ENCODE assay signal across 27 cellular contexts in genomic region chr10:15730341-15730740, GRCh38. TPM values are rescaled to one million over a fixed set of nuclear protein-coding genes. Genes with fewer than 3 reads are reported as not detected.
DNase-seq lines count a peak whose midpoint lies in the region; ATAC-seq, FAIRE-seq and TF ChIP-seq lines count a peak whose summit lies in the region.
"Had no signal": no experiment of that assay in that cellular context is flagged by ENCODE, and none has a peak within 500 bp of the region (broad histone marks: within the 10 kb centered on the region; RNA-seq: fewer than 3 reads in every experiment).

No MANE protein-coding gene starts in this region.

- DNase-seq in small intestine, result no peak
- DNase-seq in T-cell, result no peak
- DNase-seq in suprapubic skin (ENCODE audit: low spot score in 2 of 2), result no peak
- DNase-seq: 8988T; ACHN; BE2C; C1 segment of cervical spinal cord; CD4-positive, alpha-beta memory T cell; CD4-positive, CD25-positive, alpha-beta regulatory T cell; CD8-positive, alpha-beta memory T cell; COR-L47; DMS 273 treated with DMSO at 0.1 percent for 48 hours; DMS153; DMS53; DMS79; DND-41; EL; GF-D8 had no signal

- H3K4me1 ChIP-seq in HEK293 (ENCODE audit: control insufficient read depth, insufficient read depth, low read length) (peaks cover 2% of the 10 kb centered on the region; the same call in 1 of the 2 replicates), small intestine (ENCODE audit: control insufficient read depth in 2 of 2, insufficient read depth in 1 of 2, low read depth in 1 of 2, low read length in 1 of 2) (no peaks in the 10 kb centered on the region), suprapubic skin (no peaks in the 10 kb centered on the region)
- H3K4me1 ChIP-seq: BE2C had no signal

- TF ChIP-seq CTCF in HEK293 (tag by site-specific recombination; IDR thresholded peaks at IDR 0.05) (no peak), suprapubic skin (IDR thresholded peaks at IDR 0.05) (no peak)

- POLR2A ChIA-PET in HEK293 (lab: Yijun Ruan, JAX), result no interaction called here
- POLR2A ChIA-PET in T-cell (lab: Charles Lee), result no interaction called here

- no peak overlapping the region for H3K4me3 Mint-ChIP-seq in T-cell
- H3K4me3 Mint-ChIP-seq: CD14-positive monocyte; CD4-positive, alpha-beta memory T cell; CD4-positive, CD25-positive, alpha-beta regulatory T cell; CD8-positive, alpha-beta memory T cell had no signal

- H3K9me3 ChIP-seq in HEK293 (ENCODE audit: control insufficient read depth, insufficient read depth, low read depth, low read length), result no peaks in the 10 kb centered on the region
- no peaks in the 10 kb centered on the region for H3K9me3 ChIP-seq in small intestine (ENCODE audit: control insufficient read depth, low read depth)
- H3K9me3 ChIP-seq in suprapubic skin, result no peaks in the 10 kb centered on the region
- H3K9me3 ChIP-seq: BE2C had no signal

- ATAC-seq in HG03378 (IDR thresholded peaks at IDR 0.05; ENCODE audit: unreplicated experiment) (no peak), T-cell (replicated peaks in 1 of 4) (no peak)

- CTCF ChIA-PET in HEK293 (lab: Yijun Ruan, JAX), result interaction anchor here (0.6 to 3.5 kb wide), 5 partner anchors 11 to 302 kb away, joined by 3 to 17 read pairs (median 3); partner anchors contain the start of gene ITGA8
- CTCF ChIA-PET in T-cell (lab: Charles Lee), result no interaction called here

- H3K36me3 ChIP-seq in HEK293 (ENCODE audit: control insufficient read depth in 2 of 2, insufficient read depth in 1 of 2, low read length in 2 of 2), result no peaks in the 10 kb centered on the region
- H3K36me3 ChIP-seq in small intestine (ENCODE audit: control insufficient read depth in 2 of 2, insufficient read depth in 2 of 2, low read length in 2 of 2), result no peaks in the 10 kb centered on the region
- no peaks in the 10 kb centered on the region for H3K36me3 ChIP-seq in suprapubic skin
- H3K36me3 ChIP-seq: BE2C, BLaER1 had no signal

- H3K27ac Mint-ChIP-seq in T-cell, result no peak overlapping the region
- H3K27ac Mint-ChIP-seq: CD14-positive monocyte; CD4-positive, alpha-beta memory T cell; CD4-positive, CD25-positive, alpha-beta regulatory T cell; CD8-positive, alpha-beta memory T cell had no signal

- no peaks in the 10 kb centered on the region for H3K4me1 Mint-ChIP-seq in T-cell
- H3K4me1 Mint-ChIP-seq: CD14-positive monocyte; CD4-positive, alpha-beta memory T cell; CD4-positive, CD25-positive, alpha-beta regulatory T cell; CD8-positive, alpha-beta memory T cell had no signal

- H3K27me3 Mint-ChIP-seq in T-cell, result peaks cover 1 to 12% of the 10 kb centered on the region in 2 donors

- H3K4me3 ChIP-seq in HEK293 (ENCODE audit: low read depth, low read length) (no peak overlapping the region), small intestine (ENCODE audit: low read depth in 1 of 2, low read length in 2 of 2) (no peak overlapping the region), suprapubic skin (no peak overlapping the region)
- H3K4me3 ChIP-seq: BLaER1 had no signal

- H3K27ac ChIP-seq in HEK293 (ENCODE audit: extremely low read depth, low read depth, low read length), result no peak overlapping the region
- no peak overlapping the region for H3K27ac ChIP-seq in small intestine (ENCODE audit: low read depth in 1 of 2, low read length in 1 of 2)
- no peak overlapping the region for H3K27ac ChIP-seq in suprapubic skin
- H3K27ac ChIP-seq: BLaER1 had no signal

- 78 to 98% (median 98%) methylated on average over 2 of the region's 2 CpGs for WGBS in small intestine, 3 donors
- 95% methylated on average over 2 of the region's 2 CpGs for WGBS in suprapubic skin

- FAIRE-seq in colon (lab: Jason Lieb, UNC) (peak; percentile 61), small intestine (lab: Jason Lieb, UNC) (peak; percentile 51)
- FAIRE-seq: A204.1, GM12891, GM19239 had no signal

- H3K27me3 ChIP-seq in small intestine (ENCODE audit: control insufficient read depth in 2 of 2, insufficient read depth in 2 of 2, low read length in 2 of 2), result no peaks in the 10 kb centered on the region
- no peaks in the 10 kb centered on the region for H3K27me3 ChIP-seq in suprapubic skin
- H3K27me3 ChIP-seq: BE2C, BLaER1 had no signal

- no peaks in the 10 kb centered on the region for H3K36me3 Mint-ChIP-seq in T-cell
- H3K36me3 Mint-ChIP-seq: CD14-positive monocyte; CD4-positive, alpha-beta memory T cell; CD4-positive, CD25-positive, alpha-beta regulatory T cell; CD8-positive, alpha-beta memory T cell had no signal

- no peak for TF ChIP-seq POLR2A in suprapubic skin (IDR thresholded peaks at IDR 0.05)

- H3K9me3 Mint-ChIP-seq in T-cell, result peaks cover 2 to 15% (median 10%) of the 10 kb centered on the region in 3 donors

- TF ChIP-seq EP300 in suprapubic skin (IDR thresholded peaks at IDR 0.05), result no peak

TF ChIP-seq in HEK293, 187 proteins besides CTCF, POLR2A, EP300 and RAD21:
- TF ChIP-seq SETDB1 (IDR thresholded peaks at IDR 0.05; ENCODE audit: insufficient read length, low read length) (peak; percentile 61), ZNF2 (tag by site-specific recombination; IDR thresholded peaks at IDR 0.05) (no peak)

RNA-seq across cellular contexts. Expression of gene ITGA8, which starts 10.6 kb away (rescaled TPM):
- 1 to 10 TPM in 1 of 3 donors, under 1 TPM in 1, not detected in 1; 0.81 to 2.6 TPM for polyA plus RNA-seq in small intestine
- under 1 TPM in 3 of 5 donors, not detected in 2; 0.03 to 0.06 (median 0.06) TPM for total RNA-seq in T-cell
- 1 to 10 TPM; 1.9 to 4.7 (median 2.5) TPM for total RNA-seq in suprapubic skin
- total RNA-seq: A673; CD4-positive, alpha-beta memory T cell; CD4-positive, CD25-positive, alpha-beta regulatory T cell; CD8-positive, alpha-beta memory T cell had no signal
- polyA plus RNA-seq: CD14-positive monocyte; CD4-positive, alpha-beta memory T cell; CD4-positive, CD25-positive, alpha-beta regulatory T cell; CD8-positive, alpha-beta memory T cell had no signal
